ENCODE assay signal across 11 cellular contexts in genomic region chr14:77554207-77554606, GRCh38. TPM values are rescaled to one million over a fixed set of nuclear protein-coding genes. Genes with fewer than 3 reads are reported as not detected.
DNase-seq lines count a peak whose midpoint lies in the region; ATAC-seq and TF ChIP-seq lines count a peak whose summit lies in the region.
"Had no signal": no experiment of that assay in that cellular context is flagged by ENCODE, and none has a peak within 500 bp of the region (broad histone marks: within the 10 kb centered on the region; RNA-seq: fewer than 3 reads in every experiment).

No MANE protein-coding gene starts in this region.

- peak overlapping the region; percentile 92 for H3K27ac Mint-ChIP-seq in activated CD8-positive, alpha-beta T cell treated with anti-CD3 and anti-CD28 coated beads for 36 hours
- no peak overlapping the region for H3K27ac Mint-ChIP-seq in chondrocyte (ENCODE audit: unreplicated experiment)

- POLR2A ChIA-PET in activated CD8-positive, alpha-beta T cell treated with anti-CD3 and anti-CD28 coated beads for 36 hours (lab: Charles Lee) = interaction anchor here (1.9 kb wide), 1 partner anchor 54 kb away, joined by 4 read pairs; no protein-coding TSS in a partner anchor

- H3K27me3 Mint-ChIP-seq in activated CD8-positive, alpha-beta T cell treated with anti-CD3 and anti-CD28 coated beads for 36 hours = no peaks in the 10 kb centered on the region
- no peaks in the 10 kb centered on the region for H3K27me3 Mint-ChIP-seq in chondrocyte (ENCODE audit: low read depth)

- peak overlapping the region in 7 of 10 donors; percentile 7 to 68 (median 48) for H3K27ac ChIP-seq in heart right ventricle
- H3K27ac ChIP-seq in substantia nigra (ENCODE audit: low read depth, low read length, poor library complexity, severe bottlenecking) = peak overlapping the region; percentile 78
- no peak overlapping the region for H3K27ac ChIP-seq in hepatocyte
- H3K27ac ChIP-seq: BLaER1 treated with 17β-estradiol and CSF1 and Interleukin-3, amounts not matched to agents 10 nM and 100 nM; neutrophil had no signal

- H3K9me3 Mint-ChIP-seq in activated CD8-positive, alpha-beta T cell treated with anti-CD3 and anti-CD28 coated beads for 36 hours = no peaks in the 10 kb centered on the region
- H3K9me3 Mint-ChIP-seq in chondrocyte (ENCODE audit: low read depth) = no peaks in the 10 kb centered on the region

- WGBS in heart right ventricle, 2 donors = 61 to 75% methylated on average over 5 of the region's 5 CpGs
- 92% methylated on average over 5 of the region's 5 CpGs for WGBS in hepatocyte (ENCODE audit: low lambda C conversion rate, missing lambda C conversion rate)

- H3K36me3 ChIP-seq in heart right ventricle = peaks cover 0 to 95% (median 13%) of the 10 kb centered on the region in 9 donors
- no peaks in the 10 kb centered on the region for H3K36me3 ChIP-seq in hepatocyte (replicated peaks; ENCODE audit: insufficient read depth, low read depth)

- H3K9me3 ChIP-seq in heart right ventricle (no peaks in the 10 kb centered on the region), hepatocyte (ENCODE audit: low read depth) (no peaks in the 10 kb centered on the region)
- H3K9me3 ChIP-seq: BLaER1 treated with 17β-estradiol and CSF1 and Interleukin-3, amounts not matched to agents 10 nM and 100 nM; neutrophil had no signal

- CTCF ChIA-PET in activated CD8-positive, alpha-beta T cell treated with anti-CD3 and anti-CD28 coated beads for 36 hours (lab: Charles Lee) = interaction anchor here (5.7 kb wide), 1 partner anchor 95 kb away, joined by 27 read pairs; no protein-coding TSS in a partner anchor

- peak in 2 of 8 donors; percentile 44 to 46 for ATAC-seq in heart right ventricle
- no peak for ATAC-seq in Right ventricle myocardium superior (ENCODE audit: poor library complexity)
- ATAC-seq in HG02938 (IDR thresholded peaks at IDR 0.05; ENCODE audit: unreplicated experiment) = peak; percentile 44
- ATAC-seq in activated CD8-positive, alpha-beta T cell treated with anti-CD3 and anti-CD28 coated beads for 36 hours = peak; percentile 70

- H3K79me2 ChIP-seq in hepatocyte = no peaks in the 10 kb centered on the region

- H3K4me3 Mint-ChIP-seq in activated CD8-positive, alpha-beta T cell treated with anti-CD3 and anti-CD28 coated beads for 36 hours = no peak overlapping the region
- no peak overlapping the region for H3K4me3 Mint-ChIP-seq in chondrocyte (ENCODE audit: unreplicated experiment)

- H4K20me1 ChIP-seq in hepatocyte (ENCODE audit: insufficient read depth, poor library complexity, severe bottlenecking) = no peaks in the 10 kb centered on the region

- no peak overlapping the region for H2AFZ ChIP-seq in hepatocyte

- H3K4me1 Mint-ChIP-seq in activated CD8-positive, alpha-beta T cell treated with anti-CD3 and anti-CD28 coated beads for 36 hours (ENCODE audit: low read depth) = peaks cover 17% of the 10 kb centered on the region
- peaks cover 9% of the 10 kb centered on the region for H3K4me1 Mint-ChIP-seq in chondrocyte (ENCODE audit: low read depth)

- H3K36me3 Mint-ChIP-seq in activated CD8-positive, alpha-beta T cell treated with anti-CD3 and anti-CD28 coated beads for 36 hours (ENCODE audit: low read depth) = peaks cover 41% of the 10 kb centered on the region
- H3K36me3 Mint-ChIP-seq in chondrocyte (ENCODE audit: low read depth) = peaks cover 16% of the 10 kb centered on the region

- no peaks in the 10 kb centered on the region for H3K27me3 ChIP-seq in heart right ventricle
- H3K27me3 ChIP-seq in hepatocyte = no peaks in the 10 kb centered on the region
- H3K27me3 ChIP-seq: BLaER1 treated with 17β-estradiol and CSF1 and Interleukin-3, amounts not matched to agents 10 nM and 100 nM; neutrophil had no signal

- no peaks in the 10 kb centered on the region for H3K9me2 ChIP-seq in hepatocyte (replicated peaks; ENCODE audit: insufficient read depth)

- H3K4me2 ChIP-seq in hepatocyte = no peak overlapping the region
- H3K4me2 ChIP-seq: BLaER1 treated with 17β-estradiol and CSF1 and Interleukin-3, amounts not matched to agents 10 nM and 100 nM had no signal

- H3K4me3 ChIP-seq in heart right ventricle (peak overlapping the region in 1 of 10 donors; percentile 0), hepatocyte (no peak overlapping the region)
- H3K4me3 ChIP-seq: BLaER1 treated with 17β-estradiol and CSF1 and Interleukin-3, amounts not matched to agents 10 nM and 100 nM had no signal

- H3K4me1 ChIP-seq in heart right ventricle (peaks cover 0 to 41% (median 11%) of the 10 kb centered on the region in 9 donors), hepatocyte (ENCODE audit: insufficient read depth) (no peaks in the 10 kb centered on the region)

- TF ChIP-seq CTCF in heart right ventricle (IDR thresholded peaks at IDR 0.05) (no peak), chondrocyte (IDR thresholded peaks at IDR 0.05) (no peak), hepatocyte (IDR thresholded peaks at IDR 0.05; ENCODE audit: poor library complexity) (no peak)
- no peak for TF ChIP-seq CTCF in activated CD8-positive, alpha-beta T cell treated with anti-CD3 and anti-CD28 coated beads for 36 hours (IDR thresholded peaks at IDR 0.05)

- DNase-seq in heart right ventricle = no peak
- no peak for DNase-seq in Right ventricle myocardium superior
- DNase-seq in activated CD8-positive, alpha-beta T cell treated with anti-CD3 and anti-CD28 coated beads for 36 hours = peak; percentile 51
- DNase-seq in substantia nigra (lab: John Stamatoyannopoulos, UW) = no peak
- DNase-seq in NCI-H1930 (lab: John Stamatoyannopoulos, UW) = no peak
- no peak for DNase-seq in chondrocyte (ENCODE audit: low spot score)
- no peak for DNase-seq in hepatocyte (ENCODE audit: low spot score)

- intact Hi-C loops in heart right ventricle (cut with DNase I) = loop anchor here in 8 of 10 donors (5.0 to 10.0 kb wide), 8 partner anchors 51 to 677 kb away; partner anchors contain the start of genes AHSA1 (in 4 of the 8) and VIPAS39 (in 4 of the 8)
- intact Hi-C loops in Right ventricle myocardium superior (cut with DNase I) = no loop called here
- intact Hi-C loops in activated CD8-positive, alpha-beta T cell treated with anti-CD3 and anti-CD28 coated beads for 36 hours (cut with micrococcal nuclease) = no loop called here

RNA-seq across cellular contexts. Expression of gene ISM2, which starts 55.6 kb away (rescaled TPM):
- total RNA-seq in heart right ventricle (not detected), Right ventricle myocardium superior (not detected), chondrocyte (0.20 to 0.26 TPM in 2 of 3 replicates, not detected in the other), hepatocyte (5.1 and 8.1 TPM in 2 replicates)
- polyA plus RNA-seq in heart right ventricle (not detected), hepatocyte (6.3 and 9.0 TPM in 2 replicates)
- under 1 TPM; 0.74 to 0.94 TPM for total RNA-seq in activated CD8-positive, alpha-beta T cell treated with anti-CD3 and anti-CD28 coated beads for 36 hours
- total RNA-seq: cardiac septum had no signal

Comparison
In these comparisons a context has a peak if more than half of its experiments do, and no peak if none do; other contexts are left out.
1. intact Hi-C loops: an anchor here in heart right ventricle (5.0 to 10.0 kb wide); none called in Right ventricle myocardium superior and activated CD8-positive, alpha-beta T cell treated with anti-CD3 and anti-CD28 coated beads for 36 hours.